In the genomic region with DNA sequence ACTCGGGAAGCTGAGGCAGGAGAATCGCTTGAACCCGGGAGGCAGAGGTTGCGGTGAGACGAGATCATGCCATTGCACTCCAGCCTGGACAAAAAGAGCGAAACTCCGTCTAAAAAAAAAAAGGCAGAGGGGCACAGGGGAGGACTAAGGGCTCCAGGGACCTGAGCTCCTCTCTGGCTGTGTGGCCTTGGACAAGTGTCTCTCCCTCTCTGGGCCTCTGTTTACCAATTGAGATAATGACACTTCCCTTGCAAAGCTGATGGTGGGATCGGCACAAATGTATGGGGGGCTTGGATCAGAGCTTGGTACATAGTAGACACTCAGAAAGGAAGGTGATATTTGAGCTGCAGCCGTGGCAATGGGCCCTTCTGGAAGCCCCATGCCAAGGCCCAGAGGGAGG, we compare ENCODE assay signal across 27 cellular contexts. TPM values are rescaled to one million over a fixed set of nuclear protein-coding genes. Genes with fewer than 3 reads are reported as not detected.
DNase-seq lines count a peak whose midpoint lies in the region; ATAC-seq and TF ChIP-seq lines count a peak whose summit lies in the region.
"Had no signal": no experiment of that assay in that cellular context is flagged by ENCODE, and none has a peak within 500 bp of the region (broad histone marks: within the 10 kb centered on the region; RNA-seq: fewer than 3 reads in every experiment).

No MANE protein-coding gene starts in this region.

- no peak overlapping the region for H3K4me3 ChIP-seq in neural progenitor cell
- H3K4me3 ChIP-seq: left ventricle myocardium inferior, MG63, Peyer's patch, SJCRH30, tibial artery had no signal

- H3K27ac Mint-ChIP-seq in T-helper 1 cell treated with Interleukin-12 subunit alpha and Interleukin-12 subunit beta and Interleukin-4 antibody, amounts not matched to agents 30 μg/mL and 1 μg/mL, for 36 hours: peak overlapping the region; percentile 77
- no peak overlapping the region for H3K27ac Mint-ChIP-seq in activated naive CD8-positive, alpha-beta T cell
- no peak overlapping the region for H3K27ac Mint-ChIP-seq in activated naive CD8-positive, alpha-beta T cell treated with anti-CD3 and anti-CD28 coated beads for 36 hours
- no peak overlapping the region for H3K27ac Mint-ChIP-seq in activated naive CD8-positive, alpha-beta T cell treated with anti-CD3 and anti-CD28 coated beads, Interleukin-2, amount 10 ng/mL, durations not matched to agents 7 days and 5 days
- peak overlapping the region; percentile 90 for H3K27ac Mint-ChIP-seq in neural progenitor cell

- no peaks in the 10 kb centered on the region for H4K20me1 ChIP-seq in neural progenitor cell (ENCODE audit: low read depth)

- POLR2A ChIA-PET in activated naive CD8-positive, alpha-beta T cell treated with anti-CD3 and anti-CD28 coated beads, Interleukin-2, amount 10 ng/mL, durations not matched to agents 7 days and 5 days (lab: Charles Lee): interaction anchor here (1.0 kb wide), 1 partner anchor 14 kb away, joined by 4 read pairs; no protein-coding TSS in a partner anchor

- H3K4me3 Mint-ChIP-seq in T-helper 1 cell treated with Interleukin-12 subunit alpha and Interleukin-12 subunit beta and Interleukin-4 antibody, amounts not matched to agents 30 μg/mL and 1 μg/mL, for 36 hours: peak overlapping the region; percentile 77
- peak overlapping the region; percentile 20 for H3K4me3 Mint-ChIP-seq in activated naive CD8-positive, alpha-beta T cell
- no peak overlapping the region for H3K4me3 Mint-ChIP-seq in activated naive CD8-positive, alpha-beta T cell treated with anti-CD3 and anti-CD28 coated beads for 36 hours
- H3K4me3 Mint-ChIP-seq in activated naive CD8-positive, alpha-beta T cell treated with anti-CD3 and anti-CD28 coated beads, Interleukin-2, amount 10 ng/mL, durations not matched to agents 7 days and 5 days: peak overlapping the region; percentile 11
- no peak overlapping the region for H3K4me3 Mint-ChIP-seq in neural progenitor cell

- no peak overlapping the region for H3K4me2 ChIP-seq in neural progenitor cell

- TF ChIP-seq CTCF in neural progenitor cell (IDR thresholded peaks at IDR 0.05): no peak

- H3K27me3 ChIP-seq in neural progenitor cell: no peaks in the 10 kb centered on the region
- H3K27me3 ChIP-seq: Peyer's patch had no signal

- peaks cover 9% of the 10 kb centered on the region for H3K4me1 Mint-ChIP-seq in T-helper 1 cell treated with Interleukin-12 subunit alpha and Interleukin-12 subunit beta and Interleukin-4 antibody, amounts not matched to agents 30 μg/mL and 1 μg/mL, for 36 hours (ENCODE audit: low read depth)
- H3K4me1 Mint-ChIP-seq in activated naive CD8-positive, alpha-beta T cell (ENCODE audit: low read depth): peaks cover 1% of the 10 kb centered on the region
- no peaks in the 10 kb centered on the region for H3K4me1 Mint-ChIP-seq in activated naive CD8-positive, alpha-beta T cell treated with anti-CD3 and anti-CD28 coated beads for 36 hours
- H3K4me1 Mint-ChIP-seq in activated naive CD8-positive, alpha-beta T cell treated with anti-CD3 and anti-CD28 coated beads, Interleukin-2, amount 10 ng/mL, durations not matched to agents 7 days and 5 days: peaks cover 4% of the 10 kb centered on the region
- peaks cover 7% of the 10 kb centered on the region for H3K4me1 Mint-ChIP-seq in neural progenitor cell

- DNase-seq in T-helper 1 cell: no peak
- no peak for DNase-seq in activated naive CD8-positive, alpha-beta T cell treated with anti-CD3 and anti-CD28 coated beads for 36 hours
- no peak for DNase-seq in activated naive CD8-positive, alpha-beta T cell treated with anti-CD3 and anti-CD28 coated beads, Interleukin-2, amount 10 ng/mL, durations not matched to agents 7 days and 5 days
- DNase-seq in neural progenitor cell (ENCODE audit: low spot score): no peak
- no peak for DNase-seq in NCI-H1694 (lab: John Stamatoyannopoulos, UW)
- DNase-seq in EL: no peak
- DNase-seq: activated CD4-positive, alpha-beta T cell treated with anti-CD3 and anti-CD28 coated beads for 48 hours; DMS153; KBM-7; left ventricle myocardium inferior; MG63; NCI-H2081; NCI-H345; Peyer's patch; SJCRH30; small intestine; stimulated activated CD8-positive, alpha-beta memory T cell treated with anti-CD3 and anti-CD28 coated beads, Interleukin-4, amount 100 ng/mL, for 48 hours; tibial artery had no signal

- H3K9me3 ChIP-seq in neural progenitor cell (ENCODE audit: low read depth): no peaks in the 10 kb centered on the region
- H3K9me3 ChIP-seq: left ventricle myocardium inferior, MG63, Peyer's patch, SJCRH30, tibial artery had no signal

- no peaks in the 10 kb centered on the region for H3K9me3 Mint-ChIP-seq in T-helper 1 cell treated with Interleukin-12 subunit alpha and Interleukin-12 subunit beta and Interleukin-4 antibody, amounts not matched to agents 30 μg/mL and 1 μg/mL, for 36 hours
- no peaks in the 10 kb centered on the region for H3K9me3 Mint-ChIP-seq in activated naive CD8-positive, alpha-beta T cell (ENCODE audit: low read depth)
- H3K9me3 Mint-ChIP-seq in activated naive CD8-positive, alpha-beta T cell treated with anti-CD3 and anti-CD28 coated beads for 36 hours: no peaks in the 10 kb centered on the region
- no peaks in the 10 kb centered on the region for H3K9me3 Mint-ChIP-seq in activated naive CD8-positive, alpha-beta T cell treated with anti-CD3 and anti-CD28 coated beads, Interleukin-2, amount 10 ng/mL, durations not matched to agents 7 days and 5 days
- no peaks in the 10 kb centered on the region for H3K9me3 Mint-ChIP-seq in neural progenitor cell

- H3K4me1 ChIP-seq in neural progenitor cell: no peaks in the 10 kb centered on the region
- H3K4me1 ChIP-seq: left ventricle myocardium inferior, Peyer's patch, SJCRH30, tibial artery had no signal

- H3K36me3 ChIP-seq in neural progenitor cell: no peaks in the 10 kb centered on the region
- H3K36me3 ChIP-seq: left ventricle myocardium inferior, MG63, Peyer's patch, SJCRH30, tibial artery had no signal

- no peak overlapping the region for H3K9ac ChIP-seq in neural progenitor cell

- no peaks in the 10 kb centered on the region for H3F3A ChIP-seq in neural progenitor cell (ENCODE audit: low read depth)

- H3K36me3 Mint-ChIP-seq in T-helper 1 cell treated with Interleukin-12 subunit alpha and Interleukin-12 subunit beta and Interleukin-4 antibody, amounts not matched to agents 30 μg/mL and 1 μg/mL, for 36 hours (ENCODE audit: low read depth): peaks cover 3% of the 10 kb centered on the region
- H3K36me3 Mint-ChIP-seq in activated naive CD8-positive, alpha-beta T cell: no peaks in the 10 kb centered on the region
- H3K36me3 Mint-ChIP-seq in activated naive CD8-positive, alpha-beta T cell treated with anti-CD3 and anti-CD28 coated beads for 36 hours: no peaks in the 10 kb centered on the region
- H3K36me3 Mint-ChIP-seq in activated naive CD8-positive, alpha-beta T cell treated with anti-CD3 and anti-CD28 coated beads, Interleukin-2, amount 10 ng/mL, durations not matched to agents 7 days and 5 days: no peaks in the 10 kb centered on the region
- no peaks in the 10 kb centered on the region for H3K36me3 Mint-ChIP-seq in neural progenitor cell

- no peaks in the 10 kb centered on the region for H3K79me2 ChIP-seq in neural progenitor cell (ENCODE audit: low read depth)

- H3K27ac ChIP-seq in neural progenitor cell: no peak overlapping the region
- H3K27ac ChIP-seq: 22Rv1, left ventricle myocardium inferior, Peyer's patch, SJCRH30, tibial artery had no signal

- H3K27me3 Mint-ChIP-seq in T-helper 1 cell treated with Interleukin-12 subunit alpha and Interleukin-12 subunit beta and Interleukin-4 antibody, amounts not matched to agents 30 μg/mL and 1 μg/mL, for 36 hours (ENCODE audit: low read depth): no peaks in the 10 kb centered on the region
- no peaks in the 10 kb centered on the region for H3K27me3 Mint-ChIP-seq in activated naive CD8-positive, alpha-beta T cell
- H3K27me3 Mint-ChIP-seq in activated naive CD8-positive, alpha-beta T cell treated with anti-CD3 and anti-CD28 coated beads for 36 hours: no peaks in the 10 kb centered on the region
- H3K27me3 Mint-ChIP-seq in activated naive CD8-positive, alpha-beta T cell treated with anti-CD3 and anti-CD28 coated beads, Interleukin-2, amount 10 ng/mL, durations not matched to agents 7 days and 5 days: peaks cover 2% of the 10 kb centered on the region
- peaks cover 5% of the 10 kb centered on the region for H3K27me3 Mint-ChIP-seq in neural progenitor cell (ENCODE audit: insufficient read depth, low read depth)

- H2AFZ ChIP-seq in neural progenitor cell (replicated peaks): no peak overlapping the region

- ATAC-seq in activated naive CD8-positive, alpha-beta T cell treated with anti-CD3 and anti-CD28 coated beads, Interleukin-2, amount 10 ng/mL, durations not matched to agents 7 days and 5 days (ENCODE audit: low read depth): no peak

RNA-seq across cellular contexts. Expression of gene SPACA4, which starts 11.4 kb away (rescaled TPM):
- total RNA-seq in activated naive CD8-positive, alpha-beta T cell treated with anti-CD3 and anti-CD28 coated beads for 36 hours: not detected
- not detected for total RNA-seq in activated naive CD8-positive, alpha-beta T cell treated with anti-CD3 and anti-CD28 coated beads, Interleukin-2, amount 10 ng/mL, durations not matched to agents 7 days and 5 days
- total RNA-seq in neural progenitor cell (ENCODE audit: low replicate concordance): not detected in 2 replicates
- total RNA-seq: cerebellum, HT1080, left ventricle myocardium inferior, mesenteric fat pad, myocyte, osteocyte, Peyer's patch, renal cortical epithelial cell, SJCRH30 had no signal

RNA-seq across cellular contexts. Expression of gene FAM83E, which starts 19.7 kb away (rescaled TPM):
- total RNA-seq in activated naive CD8-positive, alpha-beta T cell treated with anti-CD3 and anti-CD28 coated beads for 36 hours: 1 to 10 TPM; 4.4 TPM
- 1 to 10 TPM; 2.7 to 3.6 TPM for total RNA-seq in activated naive CD8-positive, alpha-beta T cell treated with anti-CD3 and anti-CD28 coated beads, Interleukin-2, amount 10 ng/mL, durations not matched to agents 7 days and 5 days
- 0.06 and 2.6 TPM in 2 replicates for total RNA-seq in neural progenitor cell (ENCODE audit: low replicate concordance)
- total RNA-seq: cerebellum, HT1080, left ventricle myocardium inferior, renal cortical epithelial cell had no signal

RNA-seq across cellular contexts. Expression of gene RPL18, which starts 23.8 kb away (rescaled TPM):
- total RNA-seq in activated naive CD8-positive, alpha-beta T cell treated with anti-CD3 and anti-CD28 coated beads for 36 hours: 1,000 to 10,000 TPM; 1,968 to 2,008 TPM
- total RNA-seq in activated naive CD8-positive, alpha-beta T cell treated with anti-CD3 and anti-CD28 coated beads, Interleukin-2, amount 10 ng/mL, durations not matched to agents 7 days and 5 days: 1,000 to 10,000 TPM; 1,565 to 1,587 TPM
- total RNA-seq in neural progenitor cell (ENCODE audit: low replicate concordance): 1,962 and 2,391 TPM in 2 replicates

RNA-seq across cellular contexts. Expression of gene SPHK2, which starts 24.1 kb away (rescaled TPM):
- total RNA-seq in activated naive CD8-positive, alpha-beta T cell treated with anti-CD3 and anti-CD28 coated beads for 36 hours: 10 to 100 TPM; 36.7 to 40.8 TPM
- 10 to 100 TPM; 31.4 to 31.8 TPM for total RNA-seq in activated naive CD8-positive, alpha-beta T cell treated with anti-CD3 and anti-CD28 coated beads, Interleukin-2, amount 10 ng/mL, durations not matched to agents 7 days and 5 days
- 7.2 and 46.1 TPM in 2 replicates for total RNA-seq in neural progenitor cell (ENCODE audit: low replicate concordance)

RNA-seq across cellular contexts. Expression of gene DBP, which starts 42.0 kb away (rescaled TPM):
- total RNA-seq in activated naive CD8-positive, alpha-beta T cell treated with anti-CD3 and anti-CD28 coated beads for 36 hours: 10 to 100 TPM in 1 of 2 experiments, 1 to 10 TPM in 1; 9.3 to 10.1 TPM
- total RNA-seq in activated naive CD8-positive, alpha-beta T cell treated with anti-CD3 and anti-CD28 coated beads, Interleukin-2, amount 10 ng/mL, durations not matched to agents 7 days and 5 days: 10 to 100 TPM; 34.0 to 34.8 TPM
- total RNA-seq in neural progenitor cell (ENCODE audit: low replicate concordance): 7.4 and 10.3 TPM in 2 replicates

Comparison
In these comparisons a context has a peak if more than half of its experiments do, and no peak if none do; other contexts are left out.
1. H3K4me3 Mint-ChIP-seq: peak in T-helper 1 cell treated with Interleukin-12 subunit alpha and Interleukin-12 subunit beta and Interleukin-4 antibody, amounts not matched to agents 30 μg/mL and 1 μg/mL, for 36 hours (single experiment), activated naive CD8-positive, alpha-beta T cell (single experiment) and activated naive CD8-positive, alpha-beta T cell treated with anti-CD3 and anti-CD28 coated beads, Interleukin-2, amount 10 ng/mL, durations not matched to agents 7 days and 5 days (single experiment); none in activated naive CD8-positive, alpha-beta T cell treated with anti-CD3 and anti-CD28 coated beads for 36 hours (single experiment) and neural progenitor cell (single experiment).
2. H3K27ac Mint-ChIP-seq: peak in T-helper 1 cell treated with Interleukin-12 subunit alpha and Interleukin-12 subunit beta and Interleukin-4 antibody, amounts not matched to agents 30 μg/mL and 1 μg/mL, for 36 hours (single experiment) and neural progenitor cell (single experiment); none in activated naive CD8-positive, alpha-beta T cell (single experiment), activated naive CD8-positive, alpha-beta T cell treated with anti-CD3 and anti-CD28 coated beads for 36 hours (single experiment) and activated naive CD8-positive, alpha-beta T cell treated with anti-CD3 and anti-CD28 coated beads, Interleukin-2, amount 10 ng/mL, durations not matched to agents 7 days and 5 days (single experiment).